In genomic region chr1:16888806-16889178, GRCh38 we compare ENCODE assay signal across 8 cellular contexts. TPM values are rescaled to one million over a fixed set of nuclear protein-coding genes. Genes with fewer than 3 reads are reported as not detected.
DNase-seq lines count a peak whose midpoint lies in the region; ATAC-seq and TF ChIP-seq lines count a peak whose summit lies in the region.

No MANE protein-coding gene starts in this region.

- intact Hi-C loops in body of pancreas (cut with DNase I) = no loop called here
- intact Hi-C loops in testis (cut with DNase I; ENCODE audit: low total_unique reads) = no loop called here

- H3K27ac ChIP-seq in body of pancreas (peak overlapping the region; percentile 60 to 98 (median 91)), layer of hippocampus (ENCODE audit: low read depth, low read length) (peak overlapping the region; percentile 90), testis (peak overlapping the region; percentile 88 to 93)

- no peaks in the 10 kb centered on the region for H3K27me3 ChIP-seq in body of pancreas
- no peaks in the 10 kb centered on the region for H3K27me3 ChIP-seq in layer of hippocampus (ENCODE audit: control insufficient read depth, insufficient read depth, low read length)
- no peaks in the 10 kb centered on the region for H3K27me3 ChIP-seq in testis

- ATAC-seq in body of pancreas = peak; percentile 52

- DNase-seq in activated CD4-positive, alpha-beta T cell treated with anti-CD3 and anti-CD28 coated beads for 48 hours = peak; percentile 24
- no peak for DNase-seq in activated CD4-positive, alpha-beta T cell treated with anti-CD3 and anti-CD28 coated beads, Interleukin-2, amount 50 U/mL, for 1 hour
- DNase-seq in body of pancreas (peak in 1 of 4 donors; percentile 48), testis (peak; percentile 55), HUDEP-2 (lab: John Stamatoyannopoulos, UW; ENCODE audit: unreplicated experiment in 76 of 76) (no peak), superior temporal gyrus (ENCODE audit: extremely low spot score) (no peak), NOMO-1 treated with dmso at 0.1 percent for 144 hours (lab: John Stamatoyannopoulos, UW; ENCODE audit: unreplicated experiment) (no peak)

- no peak for TF ChIP-seq CTCF in body of pancreas (IDR thresholded peaks at IDR 0.05)
- no peak for TF ChIP-seq CTCF in testis (IDR thresholded peaks at IDR 0.05)

- peak overlapping the region; percentile 22 to 24 for H3K4me3 ChIP-seq in body of pancreas
- H3K4me3 ChIP-seq in testis = peak overlapping the region; percentile 59 to 76

- TF ChIP-seq POLR2A in body of pancreas (IDR thresholded peaks at IDR 0.05) (no peak), testis (IDR thresholded peaks at IDR 0.05) (no peak)

- H3K36me3 ChIP-seq in body of pancreas (replicated peaks in 1 of 2; ENCODE audit: insufficient read depth in 1 of 2, low read depth in 2 of 2) (no peaks in the 10 kb centered on the region), testis (ENCODE audit: low read depth, missing control alignments) (no peaks in the 10 kb centered on the region)

- peaks cover 37% of the 10 kb centered on the region for H3K4me1 ChIP-seq in body of pancreas
- peaks cover 6% of the 10 kb centered on the region for H3K4me1 ChIP-seq in testis

- WGBS in body of pancreas, 2 donors = 11 to 19% methylated on average over 20 of the region's 20 CpGs
- WGBS in testis, 2 donors = 28 to 29% methylated on average over 20 of the region's 20 CpGs

- H3K9me3 ChIP-seq in body of pancreas (no peaks in the 10 kb centered on the region), testis (no peaks in the 10 kb centered on the region)

RNA-seq across cellular contexts. Expression of gene RNU1-2, which starts 7.0 kb away (rescaled TPM):
- total RNA-seq in body of pancreas (over 10,000 TPM in 1 of 2 donors, under 1 TPM in 1; under 0.01 to 15,479 TPM), testis (under 1 TPM; under 0.01 TPM)
- polyA plus RNA-seq in testis (ENCODE audit: insufficient read depth, low read depth, low replicate concordance) = 18.9 TPM

RNA-seq across cellular contexts. Expression of gene CROCC, which starts 32.9 kb away (rescaled TPM):
- 100 to 1,000 TPM in 1 of 2 donors, 10 to 100 TPM in 1; 49.8 to 151 TPM for total RNA-seq in body of pancreas
- 10 to 100 TPM; 49.1 to 49.2 TPM for total RNA-seq in testis
- 18.8 TPM for polyA plus RNA-seq in testis (ENCODE audit: insufficient read depth, low read depth, low replicate concordance)

Comparison
In these comparisons a context has a peak if more than half of its experiments do, and no peak if none do; other contexts are left out.
1. DNase-seq: peak in activated CD4-positive, alpha-beta T cell treated with anti-CD3 and anti-CD28 coated beads for 48 hours (single experiment) and testis (single experiment); none in activated CD4-positive, alpha-beta T cell treated with anti-CD3 and anti-CD28 coated beads, Interleukin-2, amount 50 U/mL, for 1 hour (single experiment), HUDEP-2 (0 of 76), superior temporal gyrus (single experiment) and NOMO-1 treated with dmso at 0.1 percent for 144 hours (single experiment).
2. Peak in every context shown above with its lines, with median percentiles within 50 percentile points of each other: H3K27ac ChIP-seq.